ENCODE assay signal across 9 cellular contexts in genomic region chr18:46550609-46551008, GRCh38.
"Had no signal": no experiment of that assay in that cellular context is flagged by ENCODE, and none has a peak within 500 bp of the region (broad histone marks: within the 10 kb centered on the region; RNA-seq: fewer than 3 reads in every experiment).

No MANE protein-coding gene starts in this region.

- FAIRE-seq: HepG2, HTR-8/SVneo had no signal

- DNase-seq: IMR-90, Karpas-422, Kasumi-1, KBM-7, KG1 had no signal

- H3K27ac ChIP-seq: HL-60, KMS-11 had no signal

- H3K9ac ChIP-seq: KMS-11 had no signal

- H3K4me2 ChIP-seq: KMS-11 had no signal

- ATAC-seq: HepG2 had no signal
